In the genomic region with DNA sequence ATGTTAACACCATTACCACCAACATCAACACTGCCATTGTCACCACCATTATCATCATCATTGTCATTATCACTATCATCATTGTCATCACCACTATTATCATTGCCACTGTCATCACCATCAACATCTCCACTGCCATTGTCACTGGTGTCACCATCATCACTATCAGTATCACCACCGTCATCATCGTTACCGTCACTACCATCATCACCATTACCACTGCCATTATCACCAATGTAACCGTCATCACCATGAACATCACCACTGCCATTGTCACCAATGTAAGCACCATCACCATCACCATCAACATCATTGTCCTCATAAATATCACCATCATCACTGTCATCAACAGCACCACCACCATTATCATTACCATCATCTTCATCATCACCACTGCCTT, we compare ENCODE assay signal across 26 cellular contexts.
"Had no signal": no experiment of that assay in that cellular context is flagged by ENCODE, and none has a peak within 500 bp of the region (broad histone marks: within the 10 kb centered on the region; RNA-seq: fewer than 3 reads in every experiment).

No MANE protein-coding gene starts in this region.

- H3K4me3 ChIP-seq: coronary artery, esophagus squamous epithelium, gastrocnemius medialis, heart right ventricle, left lung, lower lobe of right lung, mucosa of descending colon had no signal

- DNase-seq: effector CD8-positive, alpha-beta T cell; effector memory CD8-positive, alpha-beta T cell; endodermal cell; erythroblast; esophagus squamous epithelium; foreskin fibroblast; foreskin melanocyte; gastrocnemius medialis; glutamatergic neuron; head of caudate nucleus; heart right ventricle; hippocampal formation; left cardiac atrium; left lung; left ventricle myocardium superior; lower lobe of right lung; mesenchymal stem cell; mucosa of descending colon; naive B cell had no signal

- FAIRE-seq: colon, endometrium, islet of Langerhans, keratinocyte had no signal

- H3K9me3 ChIP-seq: esophagus squamous epithelium, gastrocnemius medialis, lower lobe of right lung, mucosa of descending colon had no signal

- ATAC-seq: effector memory CD8-positive, alpha-beta T cell; esophagus mucosa; gastrocnemius medialis; heart right ventricle; left cardiac atrium; left lung; left ventricle myocardium superior; lower lobe of right lung; mucosa of descending colon had no signal

- H3K4me1 ChIP-seq: esophagus squamous epithelium, gastrocnemius medialis, heart right ventricle, left lung, lower lobe of right lung had no signal

- H3K27me3 ChIP-seq: esophagus squamous epithelium, gastrocnemius medialis, heart right ventricle, left lung had no signal

- H3K27ac ChIP-seq: coronary artery, epithelial cell of prostate, esophagus squamous epithelium, gastrocnemius medialis, heart right ventricle, left lung, lower lobe of right lung had no signal

- H3K36me3 ChIP-seq: esophagus squamous epithelium, gastrocnemius medialis, heart right ventricle, left lung, lower lobe of right lung had no signal
